Comparison of ENCODE assay signal across 24 cellular contexts in genomic region chr11:91904792-91905785, GRCh38.
"Had no signal": no experiment of that assay in that cellular context is flagged by ENCODE, and none has a peak within 500 bp of the region (broad histone marks: within the 10 kb centered on the region; RNA-seq: fewer than 3 reads in every experiment).

No MANE protein-coding gene starts in this region.

- H3K4me1 Mint-ChIP-seq: activated B cell treated with CpG ODN at 0.5 μM for 24 hours; central memory CD8-positive, alpha-beta T cell had no signal

- H3K27me3 Mint-ChIP-seq: activated B cell treated with CpG ODN at 0.5 μM for 24 hours; central memory CD8-positive, alpha-beta T cell; dendritic cell treated with granulocyte-macrophage colony-stimulating factor and Interleukin-4, amounts not matched to agents 40 ng/mL and 50 ng/mL, for 4 days; natural killer cell treated with Interleukin-12 subunit alpha and Interleukin-12 subunit beta and Interleukin-15 and Interleukin-18, amount 100 ng/mL, for 72 hours; stimulated activated naive CD8-positive, alpha-beta T cell treated with anti-CD3 and anti-CD28 coated beads, Interleukin-15, Interleukin-2, amounts not matched to agents 100 ng/mL and 50 ng/mL, for 24 hours had no signal

- H3K36me3 Mint-ChIP-seq: activated naive CD4-positive, alpha-beta T cell treated with anti-CD3 and anti-CD28 coated beads, Interleukin-2, amount 50 U/mL, for 72 hours had no signal

- H3K27ac Mint-ChIP-seq: activated B cell treated with CpG ODN at 0.5 μM for 24 hours; activated naive CD4-positive, alpha-beta T cell treated with anti-CD3 and anti-CD28 coated beads, Interleukin-2, amount 50 U/mL, for 72 hours; activated T-cell treated with anti-CD3 and anti-CD28 coated beads, Interleukin-2, amount 50 U/mL, for 72 hours; dendritic cell treated with granulocyte-macrophage colony-stimulating factor and Interleukin-4, amounts not matched to agents 40 ng/mL and 50 ng/mL, for 4 days; natural killer cell treated with Interleukin-12 subunit alpha and Interleukin-12 subunit beta and Interleukin-15 and Interleukin-18, amount 100 ng/mL, for 72 hours; stimulated activated naive CD8-positive, alpha-beta T cell treated with anti-CD3 and anti-CD28 coated beads, Interleukin-15, Interleukin-2, amounts not matched to agents 100 ng/mL and 50 ng/mL, for 24 hours; T-helper 2 cell treated with Interferon-gamma antibody and Interleukin-4, amounts not matched to agents 5 μg/mL and 100 μg/mL, for 36 hours had no signal

- DNase-seq: activated B cell treated with CpG ODN at 0.5 μM for 24 hours; activated naive CD4-positive, alpha-beta T cell; activated T-cell treated with anti-CD3 and anti-CD28 coated beads for 4 hours; activated T-cell treated with anti-CD3 and anti-CD28 coated beads, Interleukin-2, amount 50 U/mL, for 72 hours; anterior cingulate cortex; effector CD4-positive, alpha-beta T cell; esophagus squamous epithelium; left lung; lower lobe of right lung; mesenchymal stem cell; posterior cingulate gyrus; right cardiac atrium; stimulated activated CD4-positive, alpha-beta T cell treated with anti-CD3 and anti-CD28 coated beads, Interleukin-4, amount 100 ng/mL, for 1 hour had no signal

- H3K4me3 ChIP-seq: esophagus squamous epithelium, left lung, lower lobe of right lung, thoracic aorta, vagina had no signal

- H3K4me1 ChIP-seq: esophagus squamous epithelium, left lung, lower lobe of right lung, vagina had no signal

- H3K36me3 ChIP-seq: esophagus squamous epithelium, left lung, lower lobe of right lung, thoracic aorta, vagina had no signal

- H3K27me3 ChIP-seq: esophagus squamous epithelium, left lung, vagina had no signal

- H3K4me3 Mint-ChIP-seq: activated B cell treated with CpG ODN at 0.5 μM for 24 hours; activated T-cell treated with anti-CD3 and anti-CD28 coated beads, Interleukin-2, amount 50 U/mL, for 72 hours; central memory CD8-positive, alpha-beta T cell; dendritic cell treated with granulocyte-macrophage colony-stimulating factor and Interleukin-4, amounts not matched to agents 40 ng/mL and 50 ng/mL, for 4 days; natural killer cell treated with Interleukin-12 subunit alpha and Interleukin-12 subunit beta and Interleukin-15 and Interleukin-18, amount 100 ng/mL, for 72 hours; stimulated activated naive CD8-positive, alpha-beta T cell treated with anti-CD3 and anti-CD28 coated beads, Interleukin-15, Interleukin-2, amounts not matched to agents 100 ng/mL and 50 ng/mL, for 24 hours; T-helper 2 cell treated with Interferon-gamma antibody and Interleukin-4, amounts not matched to agents 5 μg/mL and 100 μg/mL, for 36 hours had no signal

- H3K9me3 ChIP-seq: esophagus squamous epithelium, lower lobe of right lung, thoracic aorta, vagina had no signal

- FAIRE-seq: bronchial epithelial cell, frontal cortex, islet of Langerhans had no signal

- H3K27ac ChIP-seq: esophagus squamous epithelium, left lung, lower lobe of right lung, thoracic aorta, vagina had no signal

- ATAC-seq: activated naive CD4-positive, alpha-beta T cell treated with anti-CD3 and anti-CD28 coated beads, Interleukin-2, amount 50 U/mL, for 72 hours; activated T-cell treated with anti-CD3 and anti-CD28 coated beads, Interleukin-2, amount 50 U/mL, for 72 hours; left lung; lower lobe of right lung; natural killer cell treated with Interleukin-12 subunit alpha and Interleukin-12 subunit beta and Interleukin-15 and Interleukin-18, amount 100 ng/mL, for 72 hours; right cardiac atrium had no signal
